ENCODE assay signal across 25 cellular contexts in the genomic region with DNA sequence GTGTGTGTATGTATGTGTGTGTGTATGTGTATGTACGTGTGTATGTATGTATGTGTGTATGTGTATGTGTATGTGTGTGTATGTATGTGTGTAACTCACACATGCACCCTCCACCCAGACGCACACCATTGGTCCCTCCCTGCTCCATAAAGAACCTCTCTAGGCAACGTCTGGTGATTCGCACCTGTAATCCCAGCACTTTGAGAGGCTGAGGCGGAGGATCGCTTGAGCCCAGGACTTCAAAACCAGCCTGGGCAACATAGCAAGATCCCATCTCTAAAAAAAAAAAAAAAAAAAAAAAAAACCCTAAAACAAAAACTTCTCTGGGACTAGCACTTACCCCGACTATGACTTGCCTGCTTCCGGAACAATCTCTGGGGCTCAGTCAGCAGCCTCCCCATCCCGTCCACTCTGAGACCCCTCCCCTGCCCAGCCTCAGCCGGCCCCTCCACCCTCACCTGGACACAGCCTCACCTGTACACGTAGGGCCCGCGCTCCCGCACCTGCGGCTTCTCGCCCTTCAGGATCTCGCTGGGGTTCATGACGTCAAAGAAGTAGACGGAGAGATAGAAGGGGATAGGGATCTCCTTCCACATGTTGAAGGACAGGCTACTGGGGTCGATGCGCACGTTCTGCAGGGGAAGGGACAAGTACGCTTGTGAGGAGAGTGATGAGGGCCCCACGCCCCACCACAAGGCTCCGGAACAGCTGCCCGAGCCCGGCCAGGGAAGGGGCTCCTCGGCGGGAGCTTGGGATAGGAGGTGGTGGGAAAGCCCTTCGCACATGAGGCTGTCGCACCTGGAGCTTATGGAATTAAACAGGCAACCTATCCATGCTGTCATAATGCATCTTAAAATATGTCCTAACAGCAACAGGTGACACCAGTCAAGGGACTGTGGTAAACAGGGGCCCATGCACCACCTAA.
"Had no signal": no experiment of that assay in that cellular context is flagged by ENCODE, and none has a peak within 500 bp of the region (broad histone marks: within the 10 kb centered on the region; RNA-seq: fewer than 3 reads in every experiment).

No MANE protein-coding gene starts in this region.

- H3K4me1 ChIP-seq: breast epithelium had no signal

- H3K27ac ChIP-seq: breast epithelium, SK-N-MC, WERI-Rb-1 had no signal

- ATAC-seq: activated CD4-positive, CD25-positive, alpha-beta regulatory T cell treated with anti-CD3 and anti-CD28 coated beads, Interleukin-2, amount 50 U/mL, for 24 hours; activated CD8-positive, alpha-beta T cell treated with anti-CD3 and anti-CD28 coated beads for 36 hours; Right ventricle myocardium inferior had no signal

- H3K9me3 ChIP-seq: breast epithelium, MG63 had no signal

- DNase-seq: activated CD4-positive, alpha-beta T cell treated with anti-CD3 and anti-CD28 coated beads for 4 hours; activated CD8-positive, alpha-beta memory T cell treated with anti-CD3 and anti-CD28 coated beads, Interleukin-2, amount 50 U/mL, for 4 hours; activated CD8-positive, alpha-beta T cell treated with anti-CD3 and anti-CD28 coated beads for 36 hours; activated naive CD4-positive, alpha-beta T cell treated with anti-CD3 and anti-CD28 coated beads, Interleukin-2, amount 50 U/mL, for 16 hours; activated naive CD8-positive, alpha-beta T cell treated with anti-CD3 and anti-CD28 coated beads, Interleukin-2, amount 10 ng/mL, durations not matched to agents 7 days and 5 days; aorta; central memory CD4-positive, alpha-beta T cell; MG63; MV-4-11; NCI-H1092 treated with DMSO at 0.1 percent for 48 hours; NCI-H1417 treated with DMSO at 0.1 percent for 48 hours; NCI-H1694; NCI-H2029; NCI-H2107; NCI-H2171 treated with DMSO at 0.1 percent for 48 hours; NCI-H226; NCI-H526; NCI-H774; RPMI8226; T-helper 1 cell; WERI-Rb-1 had no signal

- H3K4me3 ChIP-seq: breast epithelium, MG63, SK-N-MC had no signal

- H3K36me3 ChIP-seq: breast epithelium had no signal

- H3K27me3 ChIP-seq: breast epithelium, MG63 had no signal
